11 cellular contexts compared by ENCODE assay signal in genomic region chr17:78380370-78380769, GRCh38. TPM values are rescaled to one million over a fixed set of nuclear protein-coding genes. Genes with fewer than 3 reads are reported as not detected.
A peak's percentile ranks its signal among the peaks of the same experiment; 100 is the strongest.
DNase-seq lines count a peak whose midpoint lies in the region; ATAC-seq, FAIRE-seq and TF ChIP-seq lines count a peak whose summit lies in the region.
"Had no signal": no experiment of that assay in that cellular context is flagged by ENCODE, and none has a peak within 500 bp of the region (broad histone marks: within the 10 kb centered on the region; RNA-seq: fewer than 3 reads in every experiment).

No MANE protein-coding gene starts in this region.

- H3K23ac ChIP-seq in mesendoderm (ENCODE audit: low read length): no peak overlapping the region

- H3K36me3 ChIP-seq in HepG2 (replicated peaks in 1 of 2; ENCODE audit: control insufficient read depth in 1 of 2, insufficient read depth in 2 of 2, low read length in 2 of 2) (peaks cover 3 to 8% of the 10 kb centered on the region in 2 experiments; a peak in 3 of 5 replicates), right lobe of liver (no peaks in the 10 kb centered on the region), mesendoderm (ENCODE audit: control insufficient read depth, insufficient read depth, low read length) (no peaks in the 10 kb centered on the region), upper lobe of left lung (peaks cover 0 to 9% (median 0%) of the 10 kb centered on the region in 4 donors)

- TSS peak; percentile 43 for BruUV-seq in HepG2 (replicated peaks; lab: Mats Ljungman, UMichigan)

- peaks cover 17% of the 10 kb centered on the region for H3K79me1 ChIP-seq in mesendoderm (ENCODE audit: low read length)

- H3K4me2 ChIP-seq in HepG2 (ENCODE audit: low read depth, low read length): peak overlapping the region; percentile 87; the same call in 1 of the 2 replicates
- no peak overlapping the region for H3K4me2 ChIP-seq in mesendoderm (ENCODE audit: low read length)

- no peaks in the 10 kb centered on the region for H3K9me3 Mint-ChIP-seq in activated T-helper 2 cell treated with anti-CD3 and anti-CD28 coated beads, Interferon-gamma antibody, Interleukin-2, Interleukin-4, amounts not matched to agents 10 μg/mL and 5 μg/mL and 100 μg/mL, durations not matched to agents 14 hours and 24 hours and 36 hours

- H2AFZ ChIP-seq in HepG2 (ENCODE audit: low read length): no peak overlapping the region

- no peak for TF ChIP-seq EP300 in HepG2 (IDR thresholded peaks at IDR 0.05; ENCODE audit: low read depth in 2 of 2, low read length in 2 of 2)
- no peak for TF ChIP-seq EP300 in HepG2 (CRISPR knock-in tag; IDR thresholded peaks at IDR 0.05; ENCODE audit: borderline replicate concordance)
- no peak for TF ChIP-seq EP300 in upper lobe of left lung (IDR thresholded peaks at IDR 0.05)

- H3K4ac ChIP-seq in mesendoderm (ENCODE audit: low read depth, low read length): no peak overlapping the region

- no peak overlapping the region for H2BK15ac ChIP-seq in mesendoderm (replicated peaks; ENCODE audit: low read depth)

- H3K27me3 ChIP-seq in HepG2 (ENCODE audit: control insufficient read depth in 1 of 2, insufficient read depth in 2 of 2, low read length in 2 of 2) (no peaks in the 10 kb centered on the region), right lobe of liver (no peaks in the 10 kb centered on the region), mesendoderm (ENCODE audit: insufficient read depth, low read length, poor library complexity) (no peaks in the 10 kb centered on the region), upper lobe of left lung (no peaks in the 10 kb centered on the region)
- H3K27me3 ChIP-seq: dorsolateral prefrontal cortex had no signal

- H4K5ac ChIP-seq in mesendoderm (ENCODE audit: low read length): no peak overlapping the region

- ATAC-seq in HepG2 (no peak), right lobe of liver (no peak), upper lobe of left lung (ENCODE audit: low FRiP score in 2 of 2) (no peak), left cardiac atrium (no peak), HG03469 (IDR thresholded peaks at IDR 0.05; ENCODE audit: unreplicated experiment) (no peak)

- no peak overlapping the region for H2AK5ac ChIP-seq in mesendoderm (ENCODE audit: low read length)

- peak overlapping the region; percentile 14 for H2BK120ac ChIP-seq in mesendoderm (ENCODE audit: low read depth, low read length)

- DNase-seq in HepG2 (ENCODE audit: low spot score) (no peak), right lobe of liver (no peak), mesendoderm (no peak), upper lobe of left lung (no peak), left cardiac atrium (no peak), NCI-H82 (lab: John Stamatoyannopoulos, UW) (no peak)
- DNase-seq in activated T-helper 2 cell treated with anti-CD3 and anti-CD28 coated beads, Interferon-gamma antibody, Interleukin-2, Interleukin-4, amounts not matched to agents 10 μg/mL and 5 μg/mL and 100 μg/mL, durations not matched to agents 14 hours and 24 hours and 36 hours (ENCODE audit: low spot score): no peak
- DNase-seq: activated effector memory CD4-positive, alpha-beta T cell treated with Interleukin-2 at 50 U/mL for 16 hours; dorsolateral prefrontal cortex; NCI-H146 had no signal

- TF ChIP-seq RAD21 in HepG2 (CRISPR knock-in tag; IDR thresholded peaks at IDR 0.05): no peak

- intact Hi-C loops in HepG2 (cut with micrococcal nuclease; ENCODE audit: unreplicated experiment) (no loop called here), right lobe of liver (cut with DNase I) (no loop called here), left cardiac atrium (cut with DNase I) (no loop called here)
- intact Hi-C loops in activated T-helper 2 cell treated with anti-CD3 and anti-CD28 coated beads, Interferon-gamma antibody, Interleukin-2, Interleukin-4, amounts not matched to agents 10 μg/mL and 5 μg/mL and 100 μg/mL, durations not matched to agents 14 hours and 24 hours and 36 hours (cut with micrococcal nuclease): loop anchor here (5.0 kb wide), 1 partner anchor 437 kb away; no protein-coding TSS in a partner anchor

- CTCF ChIA-PET in HepG2 (lab: Yijun Ruan, JAX; ENCODE audit: low intra/inter-chr PET ratio, low total read pairs): no interaction called here

- H3K9ac ChIP-seq in HepG2 (ENCODE audit: insufficient read depth, low read depth, low read length) (no peak overlapping the region), mesendoderm (ENCODE audit: low read length) (no peak overlapping the region)

- no peak overlapping the region for H3K4me3 ChIP-seq in HepG2 (replicated peaks in 1 of 3; ENCODE audit: insufficient read depth in 1 of 3, low read depth in 2 of 3, low read length in 3 of 3)
- H3K4me3 ChIP-seq in right lobe of liver: no peak overlapping the region
- no peak overlapping the region for H3K4me3 ChIP-seq in mesendoderm (ENCODE audit: low read length)
- peak overlapping the region in 2 of 4 donors; percentile 82 to 95 for H3K4me3 ChIP-seq in upper lobe of left lung

- 97% methylated on average over 5 of the region's 5 CpGs for WGBS in HepG2 (ENCODE audit: low lambda C conversion rate)
- WGBS in right lobe of liver (ENCODE audit: insufficient coverage, low coverage, low lambda C conversion rate, missing lambda C conversion rate): 71% methylated on average over 5 of the region's 5 CpGs
- WGBS in mesendoderm (ENCODE audit: extremely low coverage, insufficient coverage, low lambda C conversion rate): no CpG with 5 or more reads among the region's 5 CpGs
- 71 to 78% methylated on average over 5 of the region's 5 CpGs for WGBS in upper lobe of left lung, 2 donors

- H3K27ac ChIP-seq in HepG2 (ENCODE audit: extremely low read length, insufficient read depth, low read length): no peak overlapping the region
- H3K27ac ChIP-seq in right lobe of liver: peak overlapping the region in 1 of 3 donors; percentile 88
- no peak overlapping the region for H3K27ac ChIP-seq in mesendoderm (ENCODE audit: low read depth, low read length)
- H3K27ac ChIP-seq in upper lobe of left lung: peak overlapping the region; percentile 97 to 99 (median 98)

- H3K27ac Mint-ChIP-seq in activated T-helper 2 cell treated with anti-CD3 and anti-CD28 coated beads, Interferon-gamma antibody, Interleukin-2, Interleukin-4, amounts not matched to agents 10 μg/mL and 5 μg/mL and 100 μg/mL, durations not matched to agents 14 hours and 24 hours and 36 hours: peak overlapping the region; percentile 83

- peak overlapping the region; percentile 99 for H3K4me3 Mint-ChIP-seq in activated T-helper 2 cell treated with anti-CD3 and anti-CD28 coated beads, Interferon-gamma antibody, Interleukin-2, Interleukin-4, amounts not matched to agents 10 μg/mL and 5 μg/mL and 100 μg/mL, durations not matched to agents 14 hours and 24 hours and 36 hours (ENCODE audit: low read depth)

- FAIRE-seq in HepG2 (lab: Jason Lieb, UNC): no peak

- H4K20me1 ChIP-seq in HepG2 (ENCODE audit: insufficient read depth, low read length): peaks cover 18% of the 10 kb centered on the region; the same call in 1 of the 2 replicates

- H3K9me3 ChIP-seq in HepG2 (ENCODE audit: low read length) (no peaks in the 10 kb centered on the region), right lobe of liver (no peaks in the 10 kb centered on the region), upper lobe of left lung (no peaks in the 10 kb centered on the region)

- peaks cover 83% of the 10 kb centered on the region for H3K4me1 ChIP-seq in HepG2 (ENCODE audit: insufficient read depth, low read length)
- H3K4me1 ChIP-seq in right lobe of liver: peaks cover 0 to 38% (median 13%) of the 10 kb centered on the region in 4 donors
- peaks cover 18% of the 10 kb centered on the region for H3K4me1 ChIP-seq in mesendoderm (ENCODE audit: control insufficient read depth, low read depth, low read length)
- H3K4me1 ChIP-seq in upper lobe of left lung: peaks cover 84 to 93% (median 86%) of the 10 kb centered on the region in 4 donors

- in situ Hi-C loops in HepG2 (cut with HindIII; ENCODE audit: extremely low pct_ligation_motif_present, low pct_unique_long_range_greater_than_20kb): no loop called here

- TF ChIP-seq CTCF in HepG2 (CRISPR knock-in tag; IDR thresholded peaks at IDR 0.05) (no peak), right lobe of liver (IDR thresholded peaks at IDR 0.05) (no peak), upper lobe of left lung (IDR thresholded peaks at IDR 0.05) (no peak)

- H4K8ac ChIP-seq in mesendoderm (ENCODE audit: low read depth, low read length): no peak overlapping the region

- H3K79me2 ChIP-seq in HepG2 (ENCODE audit: insufficient read depth, low read length) (peaks cover 62% of the 10 kb centered on the region), mesendoderm (ENCODE audit: control insufficient read depth, insufficient read depth, low read length) (peaks cover 59% of the 10 kb centered on the region)

- H3K36me3 Mint-ChIP-seq in activated T-helper 2 cell treated with anti-CD3 and anti-CD28 coated beads, Interferon-gamma antibody, Interleukin-2, Interleukin-4, amounts not matched to agents 10 μg/mL and 5 μg/mL and 100 μg/mL, durations not matched to agents 14 hours and 24 hours and 36 hours (ENCODE audit: low read depth): peaks cover 43% of the 10 kb centered on the region

- POLR2A ChIA-PET in HepG2 (lab: Yijun Ruan, JAX): interaction anchor here (1.5 kb wide), 1 partner anchor 14 kb away, joined by 3 read pairs; no protein-coding TSS in a partner anchor

- TF ChIP-seq POLR2A in HepG2 (IDR thresholded peaks at IDR 0.05; ENCODE audit: insufficient read depth in 1 of 2, low read depth in 2 of 2, low read length in 2 of 2) (no peak), right lobe of liver (IDR thresholded peaks at IDR 0.05) (no peak), upper lobe of left lung (IDR thresholded peaks at IDR 0.05) (no peak)

- no peak overlapping the region for H2BK5ac ChIP-seq in mesendoderm (ENCODE audit: low read length)

- H3K4me1 Mint-ChIP-seq in activated T-helper 2 cell treated with anti-CD3 and anti-CD28 coated beads, Interferon-gamma antibody, Interleukin-2, Interleukin-4, amounts not matched to agents 10 μg/mL and 5 μg/mL and 100 μg/mL, durations not matched to agents 14 hours and 24 hours and 36 hours (ENCODE audit: low read depth): peaks cover 52% of the 10 kb centered on the region

- H3K18ac ChIP-seq in mesendoderm (ENCODE audit: low read length): no peak overlapping the region

- H3K27me3 Mint-ChIP-seq in activated T-helper 2 cell treated with anti-CD3 and anti-CD28 coated beads, Interferon-gamma antibody, Interleukin-2, Interleukin-4, amounts not matched to agents 10 μg/mL and 5 μg/mL and 100 μg/mL, durations not matched to agents 14 hours and 24 hours and 36 hours (ENCODE audit: low read depth): no peaks in the 10 kb centered on the region

- H3K56ac ChIP-seq in mesendoderm (ENCODE audit: low read length): no peak overlapping the region

RNA-seq across cellular contexts. Expression of gene PGS1, which starts 1.9 kb away (rescaled TPM):
- 18.8 and 25.9 TPM in 2 replicates for total RNA-seq in HepG2 (2016; rRNA removed; fragmentation: Illumina TruSeq; extraction: Trizol)
- 10.8 and 10.9 TPM in 2 replicates for total RNA-seq in HepG2 (2016; cell fraction: cytosol; rRNA removed; fragmentation: Illumina TruSeq; extraction: Trizol; ENCODE audit: low read depth)
- 14.8 and 27.5 TPM in 2 replicates for total RNA-seq in HepG2 (2016; cell fraction: insoluble cytoplasmic fraction; rRNA removed; fragmentation: Illumina TruSeq; extraction: Trizol)
- total RNA-seq in HepG2 (2016; cell fraction: membrane; rRNA removed; fragmentation: Illumina TruSeq; extraction: Trizol): 11.3 and 11.9 TPM in 2 replicates
- 27.4 and 30.7 TPM in 2 replicates for total RNA-seq in HepG2 (2016; cell fraction: nucleus; rRNA removed; fragmentation: Illumina TruSeq; extraction: Trizol)
- 31.5 and 42.3 TPM in 2 replicates for polyA plus RNA-seq in HepG2 (2011; rRNA removed)
- polyA plus RNA-seq in HepG2 (2011; cell fraction: cytosol; rRNA removed): 30.6 and 33.0 TPM in 2 replicates
- polyA plus RNA-seq in HepG2 (2011; cell fraction: nucleus; rRNA removed): 151 and 153 TPM in 2 replicates
- 18.3 and 27.7 TPM in 2 replicates for polyA plus RNA-seq in HepG2 (2012)
- 2.9 and 3.9 TPM in 2 replicates for polyA plus RNA-seq in HepG2 (2016; cell fraction: cytosol; fragmentation: Illumina TruSeq; extraction: Trizol; ENCODE audit: low read depth)
- 12.8 and 16.5 TPM in 2 replicates for polyA plus RNA-seq in HepG2 (2016; cell fraction: insoluble cytoplasmic fraction; fragmentation: Illumina TruSeq; extraction: Trizol; ENCODE audit: low read depth)
- polyA plus RNA-seq in HepG2 (2016; cell fraction: membrane; fragmentation: Illumina TruSeq; extraction: Trizol; ENCODE audit: low read depth): 6.1 and 6.7 TPM in 2 replicates
- 50.4 and 56.8 TPM in 2 replicates for polyA plus RNA-seq in HepG2 (2016; cell fraction: nucleus; fragmentation: Illumina TruSeq; extraction: Trizol; ENCODE audit: insufficient read depth, low read depth)
- 49.2 and 54.3 TPM in 2 replicates for polyA minus RNA-seq in HepG2 (2011; rRNA and poly(A)+ RNA removed; ENCODE audit: low replicate concordance)
- polyA minus RNA-seq in HepG2 (2011; cell fraction: cytosol; rRNA and poly(A)+ RNA removed): 13.6 and 15.2 TPM in 2 replicates
- polyA minus RNA-seq in HepG2 (2011; cell fraction: nucleus; rRNA and poly(A)+ RNA removed): 58.3 and 63.7 TPM in 2 replicates
- total RNA-seq in right lobe of liver: 10 to 100 TPM in 5 of 6 experiments, 1 to 10 TPM in 1; 8.8 to 17.5 (median 13.4) TPM
- 59.3 and 64.1 TPM in 2 replicates for total RNA-seq in activated T-helper 2 cell treated with anti-CD3 and anti-CD28 coated beads, Interferon-gamma antibody, Interleukin-2, Interleukin-4, amounts not matched to agents 10 μg/mL and 5 μg/mL and 100 μg/mL, durations not matched to agents 14 hours and 24 hours and 36 hours
- 24.0 TPM for polyA plus RNA-seq in mesendoderm (2013, experiment 1 of 2)
- 23.5 TPM for polyA plus RNA-seq in mesendoderm (2013, experiment 2 of 2)
- total RNA-seq in upper lobe of left lung: 100 to 1,000 TPM in 2 of 6 donors, 10 to 100 TPM in 4; 79.2 to 348 (median 92.3) TPM
- total RNA-seq in left cardiac atrium: 10 to 100 TPM; 17.7 to 24.3 TPM

RNA-seq across cellular contexts. Expression of gene SOCS3, which starts 20.5 kb away (rescaled TPM):
- total RNA-seq in HepG2 (2016; rRNA removed; fragmentation: Illumina TruSeq; extraction: Trizol): 0.66 and 0.77 TPM in 2 replicates
- 0.30 and 0.35 TPM in 2 replicates for total RNA-seq in HepG2 (2016; cell fraction: cytosol; rRNA removed; fragmentation: Illumina TruSeq; extraction: Trizol; ENCODE audit: low read depth)
- 0.59 and 0.95 TPM in 2 replicates for total RNA-seq in HepG2 (2016; cell fraction: insoluble cytoplasmic fraction; rRNA removed; fragmentation: Illumina TruSeq; extraction: Trizol)
- 0.83 and 0.93 TPM in 2 replicates for total RNA-seq in HepG2 (2016; cell fraction: membrane; rRNA removed; fragmentation: Illumina TruSeq; extraction: Trizol)
- 0.66 and 1.2 TPM in 2 replicates for total RNA-seq in HepG2 (2016; cell fraction: nucleus; rRNA removed; fragmentation: Illumina TruSeq; extraction: Trizol)
- 2.4 and 3.2 TPM in 2 replicates for polyA plus RNA-seq in HepG2 (2011; rRNA removed)
- 2.4 and 2.6 TPM in 2 replicates for polyA plus RNA-seq in HepG2 (2011; cell fraction: cytosol; rRNA removed)
- 4.1 and 5.9 TPM in 2 replicates for polyA plus RNA-seq in HepG2 (2011; cell fraction: nucleus; rRNA removed)
- 0.94 and 3.5 TPM in 2 replicates for polyA plus RNA-seq in HepG2 (2012)
- polyA plus RNA-seq in HepG2 (2016; cell fraction: cytosol; fragmentation: Illumina TruSeq; extraction: Trizol; ENCODE audit: low read depth): 0.05 and 0.10 TPM in 2 replicates
- 0.32 and 0.52 TPM in 2 replicates for polyA plus RNA-seq in HepG2 (2016; cell fraction: insoluble cytoplasmic fraction; fragmentation: Illumina TruSeq; extraction: Trizol; ENCODE audit: low read depth)
- 0.27 and 0.28 TPM in 2 replicates for polyA plus RNA-seq in HepG2 (2016; cell fraction: membrane; fragmentation: Illumina TruSeq; extraction: Trizol; ENCODE audit: low read depth)
- polyA plus RNA-seq in HepG2 (2016; cell fraction: nucleus; fragmentation: Illumina TruSeq; extraction: Trizol; ENCODE audit: insufficient read depth, low read depth): 1.1 and 1.3 TPM in 2 replicates
- 11.0 and 18.7 TPM in 2 replicates for polyA minus RNA-seq in HepG2 (2011; rRNA and poly(A)+ RNA removed; ENCODE audit: low replicate concordance)
- 6.9 and 7.9 TPM in 2 replicates for polyA minus RNA-seq in HepG2 (2011; cell fraction: cytosol; rRNA and poly(A)+ RNA removed)
- 3.5 and 5.2 TPM in 2 replicates for polyA minus RNA-seq in HepG2 (2011; cell fraction: nucleus; rRNA and poly(A)+ RNA removed)
- total RNA-seq in right lobe of liver: 10 to 100 TPM in 4 of 6 experiments, 1 to 10 TPM in 2; 1.2 to 87.3 (median 24.1) TPM
- total RNA-seq in activated T-helper 2 cell treated with anti-CD3 and anti-CD28 coated beads, Interferon-gamma antibody, Interleukin-2, Interleukin-4, amounts not matched to agents 10 μg/mL and 5 μg/mL and 100 μg/mL, durations not matched to agents 14 hours and 24 hours and 36 hours: 93.5 and 99.8 TPM in 2 replicates
- polyA plus RNA-seq in mesendoderm (2013, experiment 1 of 2): 11.2 TPM
- polyA plus RNA-seq in mesendoderm (2013, experiment 2 of 2): 11.0 TPM
- 100 to 1,000 TPM in 3 of 6 donors, 10 to 100 TPM in 3; 67.1 to 173 (median 114) TPM for total RNA-seq in upper lobe of left lung
- 10 to 100 TPM; 15.1 to 78.1 TPM for total RNA-seq in left cardiac atrium

Comparison
In these comparisons a context has a peak if more than half of its experiments do, and no peak if none do; other contexts are left out.
1. H3K27ac ChIP-seq: peak in upper lobe of left lung (4 of 4); none in HepG2 (single experiment) and mesendoderm (single experiment).